In the genomic region with DNA sequence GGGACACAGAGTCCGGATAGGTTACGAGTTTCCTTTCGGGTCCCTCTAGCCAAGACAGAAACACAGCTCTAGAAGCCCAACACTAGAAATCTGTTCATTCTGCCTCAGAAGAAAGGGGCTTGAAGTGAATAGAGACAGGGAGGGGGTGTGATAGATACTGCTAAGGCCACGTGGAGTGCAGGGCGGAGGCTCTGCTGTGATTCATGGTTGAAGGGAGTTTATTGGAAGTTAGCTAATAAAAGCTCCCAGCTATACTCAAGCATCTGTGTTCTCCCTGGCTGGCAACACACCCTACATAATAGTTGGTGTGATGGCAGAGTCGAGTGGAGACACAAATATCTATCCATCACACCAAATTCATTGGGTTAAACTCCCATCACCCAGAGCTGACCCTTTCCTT, we compare ENCODE assay signal across 30 cellular contexts.
DNase-seq lines count a peak whose midpoint lies in the region; ATAC-seq and TF ChIP-seq lines count a peak whose summit lies in the region.
"Had no signal": no experiment of that assay in that cellular context is flagged by ENCODE, and none has a peak within 500 bp of the region (broad histone marks: within the 10 kb centered on the region; RNA-seq: fewer than 3 reads in every experiment).

No MANE protein-coding gene starts in this region.

- H2AFZ ChIP-seq in GM23248 (0 out of 2 replicates have a peak overlapping the region, but pooled peaks have one; percentile 23), mammary epithelial cell (ENCODE audit: low read depth, low read length) (no peak overlapping the region)

- H3K4me2 ChIP-seq in GM23248 (ENCODE audit: unreplicated experiment) (no peak overlapping the region), mammary epithelial cell (ENCODE audit: insufficient read depth, low read depth, low read length) (no peak overlapping the region)

- TF ChIP-seq CTCF in mammary epithelial cell (conservative IDR thresholded peaks at IDR 0.05 in 1 of 2, IDR thresholded peaks at IDR 0.05 in 1 of 2; ENCODE audit: extremely low read depth in 1 of 2, insufficient read depth in 1 of 2, low read depth in 1 of 2, low read length in 2 of 2) (no peak), left ventricle myocardium inferior (IDR thresholded peaks at IDR 0.05; ENCODE audit: borderline replicate concordance) (no peak)

- H3K4me3 ChIP-seq in GM23248 (no peak overlapping the region), mammary epithelial cell (replicated peaks in 1 of 3; ENCODE audit: insufficient read depth in 1 of 3, low read depth in 2 of 3, low read length in 3 of 3) (no peak overlapping the region), skeletal muscle tissue (ENCODE audit: low read length in 3 of 3) (no peak overlapping the region), left ventricle myocardium inferior (no peak overlapping the region)
- H3K4me3 ChIP-seq: cardiac muscle cell, left lung, Peyer's patch, suprapubic skin had no signal

- intact Hi-C loops in mammary epithelial cell (cut with micrococcal nuclease) (no loop called here), left ventricle myocardium inferior (cut with micrococcal nuclease) (no loop called here)

- ATAC-seq in GM18511 (IDR thresholded peaks at IDR 0.05; ENCODE audit: unreplicated experiment) (no peak), GM18858 (IDR thresholded peaks at IDR 0.05; ENCODE audit: unreplicated experiment) (no peak)
- ATAC-seq: activated CD8-positive, alpha-beta T cell treated with anti-CD3 and anti-CD28 coated beads, Interleukin-2, amount 10 ng/mL, durations not matched to agents 7 days and 5 days; activated T-helper 17 cell treated with anti-CD3 and anti-CD28 coated beads, Interleukin-2, amount 50 U/mL, for 72 hours; HCT116; left lung had no signal

- H4K20me1 ChIP-seq in GM23248 (ENCODE audit: insufficient read depth) = no peaks in the 10 kb centered on the region
- H4K20me1 ChIP-seq in mammary epithelial cell (ENCODE audit: insufficient read depth, low read length) = no peaks in the 10 kb centered on the region

- H3K27ac ChIP-seq in GM23248 (no peak overlapping the region), mammary epithelial cell (ENCODE audit: insufficient read depth, low read depth, low read length) (no peak overlapping the region), skeletal muscle tissue (ENCODE audit: low read depth, low read length) (peak overlapping the region; percentile 97), left ventricle myocardium inferior (replicated peaks) (no peak overlapping the region)
- H3K27ac ChIP-seq: cardiac muscle cell, left lung, neutrophil, Peyer's patch, suprapubic skin, WERI-Rb-1 had no signal

- H3K9me2 ChIP-seq in GM23248 (ENCODE audit: insufficient read depth) = no peaks in the 10 kb centered on the region

- no peak overlapping the region for H3K9ac ChIP-seq in GM23248
- no peak overlapping the region for H3K9ac ChIP-seq in mammary epithelial cell (ENCODE audit: insufficient read depth, low read length)
- no peak overlapping the region for H3K9ac ChIP-seq in skeletal muscle tissue (ENCODE audit: low read depth in 1 of 3, low read length in 3 of 3)

- DNase-seq in GM23248 (peak; percentile 47), mammary epithelial cell (peak; percentile 15), left kidney (ENCODE audit: low read depth, low spot score) (peak; percentile 69), left ventricle myocardium inferior (no peak)
- DNase-seq: ACHN; activated CD4-positive, alpha-beta T cell treated with anti-CD3 and anti-CD28 coated beads for 4 hours; activated CD8-positive, alpha-beta T cell treated with anti-CD3 and anti-CD28 coated beads, Interleukin-2, amount 10 ng/mL, durations not matched to agents 7 days and 5 days; activated naive CD4-positive, alpha-beta T cell treated with anti-CD3 and anti-CD28 coated beads, Interleukin-2, amount 50 U/mL, for 16 hours; BE2C; effector CD4-positive, alpha-beta T cell; EL; Karpas-422; left lung; mesendoderm; NCI-H1436 treated with DMSO at 0.1 percent for 48 hours; NCI-H82; Peyer's patch; SIG-M5; small intestine; stimulated activated CD4-positive, alpha-beta T cell treated with anti-CD3 and anti-CD28 coated beads, Interleukin-1b, Interleukin-23, amount 100 ng/mL, for 48 hours; stimulated activated naive CD4-positive, alpha-beta T cell treated with Interleukin-2 at 50 U/mL for 16 hours; WERI-Rb-1 had no signal

- no peaks in the 10 kb centered on the region for H3K79me2 ChIP-seq in GM23248 (ENCODE audit: insufficient read depth)
- H3K79me2 ChIP-seq in mammary epithelial cell (ENCODE audit: insufficient read depth, low read length) = no peaks in the 10 kb centered on the region

- peaks cover 6% of the 10 kb centered on the region; the same call in 1 of the 2 replicates for H3F3A ChIP-seq in GM23248 (ENCODE audit: insufficient read depth)

- H3K4me1 ChIP-seq in GM23248 (ENCODE audit: insufficient read depth) = peaks cover 17% of the 10 kb centered on the region
- H3K4me1 ChIP-seq in mammary epithelial cell (ENCODE audit: insufficient read depth, low read length) = peaks cover 14% of the 10 kb centered on the region
- peaks cover 19 to 38% (median 29%) of the 10 kb centered on the region in 3 donors for H3K4me1 ChIP-seq in skeletal muscle tissue (ENCODE audit: control insufficient read depth in 3 of 3, insufficient read depth in 3 of 3, low read length in 3 of 3)
- peaks cover 20% of the 10 kb centered on the region for H3K4me1 ChIP-seq in left ventricle myocardium inferior
- H3K4me1 ChIP-seq: left lung, Peyer's patch had no signal

- no peaks in the 10 kb centered on the region for H3K27me3 ChIP-seq in GM23248 (replicated peaks; ENCODE audit: insufficient read depth)
- H3K27me3 ChIP-seq in mammary epithelial cell (ENCODE audit: insufficient read depth, low read length) = no peaks in the 10 kb centered on the region
- no peaks in the 10 kb centered on the region for H3K27me3 ChIP-seq in skeletal muscle tissue (ENCODE audit: control insufficient read depth in 3 of 3, insufficient read depth in 3 of 3, low read length in 3 of 3)
- H3K27me3 ChIP-seq in left ventricle myocardium inferior (ENCODE audit: low read depth) = peaks cover 15% of the 10 kb centered on the region
- H3K27me3 ChIP-seq: BE2C, cardiac muscle cell, Peyer's patch had no signal

- no TSS peak for BruUV-seq in mammary epithelial cell (replicated peaks; lab: Mats Ljungman, UMichigan)

- CTCF ChIA-PET in mammary epithelial cell (lab: Charles Lee; ENCODE audit: low non-redundant PET) = no interaction called here

- no peaks in the 10 kb centered on the region for H3K36me3 ChIP-seq in GM23248 (ENCODE audit: low read depth)
- H3K36me3 ChIP-seq in mammary epithelial cell (ENCODE audit: insufficient read depth, low read length) = no peaks in the 10 kb centered on the region
- H3K36me3 ChIP-seq in skeletal muscle tissue (ENCODE audit: control insufficient read depth in 3 of 3, insufficient read depth in 3 of 3, low read length in 3 of 3) = no peaks in the 10 kb centered on the region
- H3K36me3 ChIP-seq in left ventricle myocardium inferior = no peaks in the 10 kb centered on the region
- H3K36me3 ChIP-seq: BE2C, cardiac muscle cell, left lung, neutrophil, Peyer's patch, suprapubic skin, WERI-Rb-1 had no signal

- dilution Hi-C loops in mammary epithelial cell (cut with HindIII; ENCODE audit: low sequenced_read_pairs) = no loop called here

- in situ Hi-C loops in GM23248 (cut with MboI) (no loop called here), mammary epithelial cell (cut with MboI; ENCODE audit: low sequenced_read_pairs in 2 of 2) (no loop called here)

- H3K9me3 ChIP-seq in GM23248 (ENCODE audit: low read depth) (no peaks in the 10 kb centered on the region), mammary epithelial cell (replicated peaks; ENCODE audit: insufficient read depth, low read length) (no peaks in the 10 kb centered on the region), skeletal muscle tissue (ENCODE audit: control insufficient read depth in 3 of 3, low read length in 3 of 3) (no peaks in the 10 kb centered on the region), left ventricle myocardium inferior (replicated peaks) (no peaks in the 10 kb centered on the region)
- H3K9me3 ChIP-seq: BE2C, left lung, neutrophil, Peyer's patch, suprapubic skin had no signal

- WGBS in GM23248 (ENCODE audit: low coverage in 1 of 2, low lambda C conversion rate in 2 of 2, missing lambda C conversion rate in 2 of 2), 2 experiments = 47 to 49% methylated on average over 6 of the region's 6 CpGs
- WGBS in mammary epithelial cell (ENCODE audit: low coverage, missing lambda C conversion rate) = 64% methylated on average over 6 of the region's 6 CpGs
